Comparison of ENCODE assay signal across 8 cellular contexts in genomic region chr9:111631071-111631971, GRCh38. TPM values are rescaled to one million over a fixed set of nuclear protein-coding genes. Genes with fewer than 3 reads are reported as not detected.
A peak's percentile ranks its signal among the peaks of the same experiment; 100 is the strongest.
DNase-seq lines count a peak whose midpoint lies in the region; ATAC-seq and TF ChIP-seq lines count a peak whose summit lies in the region.

DNAJC25 (plus strand) TSS chr9:111631334; CDS start chr9:111631408, 74 bp downstream.

- TF ChIP-seq CTCF in BJ (IDR thresholded peaks at IDR 0.05; ENCODE audit: insufficient read depth, low read depth, low read length) (no peak), colonic mucosa (IDR thresholded peaks at IDR 0.05) (no peak)

- no peaks in the 10 kb centered on the region for H3K9me3 ChIP-seq in colonic mucosa

- H3K4me3 ChIP-seq in BJ (ENCODE audit: low read depth, low read length), result peak within 1 kb of the TSS; percentile 86
- peak within 1 kb of the TSS; percentile 90 for H3K4me3 ChIP-seq in colonic mucosa

- H3K4me1 ChIP-seq in colonic mucosa, result peaks cover 20% of the 10 kb centered on the region

- intact Hi-C loops in colonic mucosa (cut with DNase I), result no loop called here

- POLR2A ChIA-PET in BJ (lab: Charles Lee), result no interaction called here

- DNase-seq in BJ (ENCODE audit: low read depth) (peak; percentile 91), GM19240 (ENCODE audit: insufficient read length, low spot score) (peak; percentile 99), NCI-H524 (lab: John Stamatoyannopoulos, UW) (peak; percentile 99 to 100), colonic mucosa (peak; percentile 97)
- peak; percentile 95 for DNase-seq in activated CD4-positive, alpha-beta T cell treated with anti-CD3 and anti-CD28 coated beads for 4 hours
- DNase-seq in stimulated activated CD4-positive, alpha-beta T cell treated with anti-CD3 and anti-CD28 coated beads, Interleukin-1b, Interleukin-23, amount 100 ng/mL, for 24 hours (ENCODE audit: low read depth in 4 of 4, low spot score in 1 of 4), result peak; percentile 82 to 92 (median 90)

- H3K9ac ChIP-seq in colonic mucosa (ENCODE audit: low read depth in 2 of 2, low read length in 2 of 2), result peak within 1 kb of the TSS; percentile 88 to 91

- H3K27ac ChIP-seq in colonic mucosa (peak within 1 kb of the TSS; percentile 88), layer of hippocampus (ENCODE audit: low read depth, low read length) (peak within 1 kb of the TSS; percentile 60)

- CTCF ChIA-PET in BJ (lab: Yijun Ruan, JAX), result interaction anchor here (1.0 to 2.7 kb wide), 2 partner anchors 10 to 33 kb away, joined by 3 to 6 read pairs; no protein-coding TSS in a partner anchor

- ATAC-seq in HG03457 (IDR thresholded peaks at IDR 0.05; ENCODE audit: unreplicated experiment), result peak; percentile 96

- H3K27me3 ChIP-seq in BJ (ENCODE audit: control insufficient read depth, insufficient read depth, low read length), result no peaks in the 10 kb centered on the region
- no peaks in the 10 kb centered on the region for H3K27me3 ChIP-seq in colonic mucosa
- H3K27me3 ChIP-seq in layer of hippocampus (ENCODE audit: control insufficient read depth, insufficient read depth, low read length), result no peaks in the 10 kb centered on the region

- no peaks in the 10 kb centered on the region for H3K36me3 ChIP-seq in BJ (ENCODE audit: control insufficient read depth, insufficient read depth, low read length)
- no peaks in the 10 kb centered on the region for H3K36me3 ChIP-seq in colonic mucosa

RNA-seq across cellular contexts. Expression of gene DNAJC25, which starts in this region (rescaled TPM):
- 4.9 and 6.9 TPM in 2 replicates for polyA plus RNA-seq in BJ (2011; rRNA removed)
- polyA minus RNA-seq in BJ (2011; rRNA and poly(A)+ RNA removed), result 1.2 and 1.3 TPM in 2 replicates
- total RNA-seq in colonic mucosa, result 1 to 10 TPM; 7.8 to 9.0 TPM

Comparison
In these comparisons a context has a peak if more than half of its experiments do, and no peak if none do; other contexts are left out.
1. Peak in every context shown above with its lines: DNase-seq, ATAC-seq, H3K4me3 ChIP-seq and H3K27ac ChIP-seq.